In genomic region chrX:78708171-78708570, GRCh38 we compare ENCODE assay signal across 9 cellular contexts. TPM values are rescaled to one million over a fixed set of nuclear protein-coding genes. Genes with fewer than 3 reads are reported as not detected.
DNase-seq lines count a peak whose midpoint lies in the region; ATAC-seq and TF ChIP-seq lines count a peak whose summit lies in the region.
"Had no signal": no experiment of that assay in that cellular context is flagged by ENCODE, and none has a peak within 500 bp of the region (broad histone marks: within the 10 kb centered on the region; RNA-seq: fewer than 3 reads in every experiment).

No MANE protein-coding gene starts in this region.

- H3K23ac ChIP-seq in H9 (ENCODE audit: insufficient read length, low read depth, low read length) = no peak overlapping the region

- no peak overlapping the region for H3K4me2 ChIP-seq in H9 (ENCODE audit: insufficient read depth, insufficient read length, low read length)

- H4K8ac ChIP-seq in H9 (replicated peaks; ENCODE audit: insufficient read length, low read depth, low read length) = no peak overlapping the region

- intact Hi-C loops in testis (cut with DNase I; ENCODE audit: low total_unique reads) = no loop called here

- no peak overlapping the region for H2BK12ac ChIP-seq in H9 (ENCODE audit: insufficient read length, low read depth, low read length)

- no peaks in the 10 kb centered on the region for H3K4me1 Mint-ChIP-seq in H9

- H3K79me1 ChIP-seq in H9 (ENCODE audit: insufficient read depth, low read depth, low read length, poor library complexity, severe bottlenecking) = no peaks in the 10 kb centered on the region

- H3K27me3 Mint-ChIP-seq in H9 (ENCODE audit: low read depth) = no peaks in the 10 kb centered on the region

- H3K36me3 Mint-ChIP-seq in H9 (ENCODE audit: insufficient read depth in 1 of 3, low read depth in 3 of 3) = peaks cover 0 to 3% (median 0%) of the 10 kb centered on the region in 3 experiments; a peak in 1 of 7 replicates

- DNase-seq in AG10803 (ENCODE audit: low read depth) (peak; percentile 48), H9 (peak; percentile 46), iPS DF 6.9 (ENCODE audit: low read depth, low spot score) (peak; percentile 9), testis (no peak), NCI-H2081 treated with DMSO at 0.1 percent for 48 hours (lab: John Stamatoyannopoulos, UW) (no peak)
- no peak for DNase-seq in activated CD4-positive, alpha-beta T cell treated with anti-CD3 and anti-CD28 coated beads, Interleukin-2, amount 50 U/mL, for 1 hour

- TF ChIP-seq CTCF in AG10803 (conservative IDR thresholded peaks at IDR 0.05; ENCODE audit: low read length) (peak; percentile 60), H9 (conservative IDR thresholded peaks at IDR 0.05) (peak; percentile 61), testis (IDR thresholded peaks at IDR 0.05) (peak in 1 of 3 experiments; percentile 17)

- H4K5ac ChIP-seq in H9 (ENCODE audit: insufficient read length, low read depth, low read length) = no peak overlapping the region

- no peak overlapping the region for H3T11ph ChIP-seq in H9 (ENCODE audit: low read length)

- ATAC-seq in SK-N-SH treated with all-trans-retinoic acid at 6 μM for 48 hours (peak; percentile 89), GM21528 (IDR thresholded peaks at IDR 0.05; ENCODE audit: low FRiP score, unreplicated experiment) (no peak)

- no peak for TF ChIP-seq POLR2A in testis (IDR thresholded peaks at IDR 0.05)

- H3K36me3 ChIP-seq in iPS DF 6.9 (ENCODE audit: control insufficient read depth, insufficient read depth, low read length) = no peaks in the 10 kb centered on the region
- H3K36me3 ChIP-seq in testis (ENCODE audit: low read depth, missing control alignments) = no peaks in the 10 kb centered on the region

- no peak overlapping the region for H3K27ac Mint-ChIP-seq in H9
- H3K27ac Mint-ChIP-seq: T-helper 1 cell treated with Interleukin-12 subunit alpha and Interleukin-12 subunit beta and Interleukin-4 antibody, amounts not matched to agents 30 μg/mL and 1 μg/mL, for 36 hours had no signal

- no peak overlapping the region for H3K56ac ChIP-seq in H9 (ENCODE audit: insufficient read length, low read depth, low read length)

- no peak overlapping the region for H2AK5ac ChIP-seq in H9 (ENCODE audit: insufficient read length, low read length)

- H3K79me2 ChIP-seq in H9 (ENCODE audit: insufficient read depth, low read length) = no peaks in the 10 kb centered on the region

- H3K23me2 ChIP-seq in H9 (ENCODE audit: insufficient read length, low read depth, low read length, poor library complexity, severe bottlenecking) = no peaks in the 10 kb centered on the region

- H2AFZ ChIP-seq in H9 (ENCODE audit: low read length) = no peak overlapping the region

- no peak overlapping the region for H3K14ac ChIP-seq in H9 (ENCODE audit: insufficient read depth, low read length)

- H3K9me3 ChIP-seq in H9 (ENCODE audit: control insufficient read depth, low read depth, low read length) = no peaks in the 10 kb centered on the region
- no peaks in the 10 kb centered on the region for H3K9me3 ChIP-seq in iPS DF 6.9 (ENCODE audit: control insufficient read depth, insufficient read depth, low read length)
- no peaks in the 10 kb centered on the region for H3K9me3 ChIP-seq in testis

- H3K4me3 ChIP-seq in AG10803 (ENCODE audit: low read length) (no peak overlapping the region), iPS DF 6.9 (ENCODE audit: low read length) (no peak overlapping the region), testis (no peak overlapping the region)

- no peak overlapping the region for H4K91ac ChIP-seq in H9 (ENCODE audit: insufficient read length, low read depth, low read length)

- no peaks in the 10 kb centered on the region for H3K4me1 ChIP-seq in H9 (ENCODE audit: insufficient read depth, low read length)
- H3K4me1 ChIP-seq in iPS DF 6.9 (ENCODE audit: control insufficient read depth, insufficient read depth, low read length) = no peaks in the 10 kb centered on the region
- no peaks in the 10 kb centered on the region for H3K4me1 ChIP-seq in testis

- H2BK120ac ChIP-seq in H9 (ENCODE audit: low read depth, low read length, poor library complexity, severe bottlenecking) = no peak overlapping the region

- no peak overlapping the region for H3K4ac ChIP-seq in H9 (ENCODE audit: low read depth, low read length)

- H3K27ac ChIP-seq in H9 (ENCODE audit: insufficient read length, low read depth, low read length) = no peak overlapping the region
- no peak overlapping the region for H3K27ac ChIP-seq in iPS DF 6.9 (ENCODE audit: low read length)
- H3K27ac ChIP-seq in testis = no peak overlapping the region

- H4K20me1 ChIP-seq in H9 (ENCODE audit: control insufficient read depth, insufficient read depth, insufficient read length) = no peaks in the 10 kb centered on the region

- no CpG with 5 or more reads among the region's 3 CpGs for WGBS in H9 (ENCODE audit: extremely low coverage, insufficient read length, low lambda C conversion rate)
- WGBS in iPS DF 6.9 (ENCODE audit: insufficient coverage, insufficient read length) = no CpG with 5 or more reads among the region's 3 CpGs
- 46 to 57% methylated on average over 3 of the region's 3 CpGs for WGBS in testis, 2 donors

- H3K18ac ChIP-seq in H9 (ENCODE audit: insufficient read length, low read depth, low read length) = no peak overlapping the region

- no peak overlapping the region for H3K9ac ChIP-seq in H9 (ENCODE audit: extremely low read depth, insufficient read length, low read length)

- peaks cover 51% of the 10 kb centered on the region in 2 experiments for H3K9me3 Mint-ChIP-seq in H9
- H3K9me3 Mint-ChIP-seq: T-helper 1 cell treated with Interleukin-12 subunit alpha and Interleukin-12 subunit beta and Interleukin-4 antibody, amounts not matched to agents 30 μg/mL and 1 μg/mL, for 36 hours had no signal

- H2BK20ac ChIP-seq in H9 (ENCODE audit: low read depth, low read length, poor library complexity, severe bottlenecking) = no peak overlapping the region

- no peak overlapping the region for H2BK15ac ChIP-seq in H9 (ENCODE audit: low read depth, low read length)

- no peak overlapping the region for H3K4me3 Mint-ChIP-seq in H9
- H3K4me3 Mint-ChIP-seq: T-helper 1 cell treated with Interleukin-12 subunit alpha and Interleukin-12 subunit beta and Interleukin-4 antibody, amounts not matched to agents 30 μg/mL and 1 μg/mL, for 36 hours had no signal

- no peak overlapping the region for H2BK5ac ChIP-seq in H9 (ENCODE audit: insufficient read length, low read length)

- H3K27me3 ChIP-seq in H9 (ENCODE audit: insufficient read depth, low read length) (no peaks in the 10 kb centered on the region), iPS DF 6.9 (ENCODE audit: control insufficient read depth, insufficient read depth, low read length) (no peaks in the 10 kb centered on the region), testis (no peaks in the 10 kb centered on the region)

TF ChIP-seq in SK-N-SH treated with all-trans-retinoic acid at 6 μM for 48 hours, 23 proteins besides CTCF, POLR2A, EP300 and RAD21 (continues in another document):
- TF ChIP-seq RARB (CRISPR knock-in tag; IDR thresholded peaks at IDR 0.05) (no peak), PATZ1 (CRISPR knock-in tag; IDR thresholded peaks at IDR 0.05; ENCODE audit: borderline replicate concordance) (no peak), ZNF565 (CRISPR knock-in tag; conservative IDR thresholded peaks at IDR 0.05; ENCODE audit: low read depth) (no peak), ZC3H10 (CRISPR knock-in tag; IDR thresholded peaks at IDR 0.05) (no peak), PPARA (CRISPR knock-in tag; IDR thresholded peaks at IDR 0.05; ENCODE audit: borderline replicate concordance) (no peak), CSDC2 (CRISPR knock-in tag; IDR thresholded peaks at IDR 0.05) (no peak), ZFP30 (CRISPR knock-in tag; IDR thresholded peaks at IDR 0.05) (no peak), BACH2 (CRISPR knock-in tag; IDR thresholded peaks at IDR 0.05; ENCODE audit: borderline replicate concordance) (no peak), ISL1 (CRISPR knock-in tag; IDR thresholded peaks at IDR 0.05) (no peak), SNAI2 (CRISPR knock-in tag; IDR thresholded peaks at IDR 0.05) (no peak), ZNF70 (CRISPR knock-in tag; IDR thresholded peaks at IDR 0.05) (no peak), TOX (CRISPR knock-in tag; IDR thresholded peaks at IDR 0.05; ENCODE audit: borderline replicate concordance) (no peak), OSR1 (CRISPR knock-in tag; IDR thresholded peaks at IDR 0.05) (no peak), CREB5 (CRISPR knock-in tag; IDR thresholded peaks at IDR 0.05; ENCODE audit: low read depth) (no peak), ZFP3 (CRISPR knock-in tag; IDR thresholded peaks at IDR 0.05) (no peak), GLIS3 (CRISPR knock-in tag; IDR thresholded peaks at IDR 0.05) (no peak), ZNF8 (CRISPR knock-in tag; IDR thresholded peaks at IDR 0.05) (no peak)

RNA-seq across cellular contexts. Expression of gene LPAR4, which starts 39.3 kb away (rescaled TPM):
- 6.0 and 6.4 TPM in 2 replicates for total RNA-seq in H9 (2021)
- under 1 TPM; 0.94 to 0.99 TPM for total RNA-seq in testis
- not detected for polyA plus RNA-seq in testis (ENCODE audit: insufficient read depth, low read depth, low replicate concordance)

RNA-seq across cellular contexts. Expression of gene RTL3, which starts 49.0 kb away (rescaled TPM):
- total RNA-seq in H9 (2021) (not detected in 2 replicates), testis (not detected)
- polyA plus RNA-seq in testis (ENCODE audit: insufficient read depth, low read depth, low replicate concordance) = 0.49 TPM

Comparison
In these comparisons a context has a peak if more than half of its experiments do, and no peak if none do; other contexts are left out.
1. DNase-seq: peak in AG10803 (single experiment), H9 (single experiment) and iPS DF 6.9 (single experiment); none in activated CD4-positive, alpha-beta T cell treated with anti-CD3 and anti-CD28 coated beads, Interleukin-2, amount 50 U/mL, for 1 hour (single experiment), testis (single experiment) and NCI-H2081 treated with DMSO at 0.1 percent for 48 hours (single experiment).